ENCODE assay signal across 8 cellular contexts in the genomic region with DNA sequence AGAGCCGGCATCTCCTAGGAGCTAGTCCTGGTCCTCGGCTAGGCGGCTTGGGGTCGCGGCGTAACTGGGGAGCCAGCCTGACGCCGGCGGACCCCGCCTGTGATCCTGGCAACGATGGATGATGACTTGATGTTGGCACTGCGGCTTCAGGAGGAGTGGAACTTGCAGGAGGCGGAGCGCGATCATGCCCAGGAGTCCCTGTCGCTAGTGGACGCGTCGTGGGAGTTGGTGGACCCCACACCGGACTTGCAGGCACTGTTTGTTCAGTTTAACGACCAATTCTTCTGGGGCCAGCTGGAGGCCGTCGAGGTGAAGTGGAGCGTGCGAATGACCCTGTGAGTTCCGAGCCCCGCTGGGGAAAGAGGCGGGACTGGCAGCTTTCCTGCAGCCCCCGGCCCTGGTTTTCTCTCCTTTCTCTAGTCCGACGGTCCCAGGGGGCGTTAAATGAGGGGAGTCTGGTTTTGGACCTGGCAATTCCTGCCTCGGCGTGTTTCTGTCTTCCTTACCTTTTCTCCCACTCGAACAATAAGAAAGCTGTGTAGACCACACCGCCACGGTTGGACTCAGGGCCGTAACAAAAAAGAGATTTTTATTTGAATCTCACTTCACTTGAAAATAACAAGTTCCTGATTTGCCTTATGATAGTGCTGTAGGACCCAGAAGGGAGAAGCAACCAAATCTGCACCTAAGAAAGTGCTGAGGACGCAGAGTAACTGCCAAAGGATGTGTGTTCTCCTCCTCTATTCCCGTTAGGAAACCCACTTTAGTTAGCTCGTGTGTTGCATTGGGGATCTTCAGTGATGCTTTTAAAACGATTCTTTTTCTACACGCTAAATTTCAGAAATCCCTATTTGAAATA. TPM values are rescaled to one million over a fixed set of nuclear protein-coding genes. Genes with fewer than 3 reads are reported as not detected.
A peak's percentile ranks its signal among the peaks of the same experiment; 100 is the strongest.
DNase-seq lines count a peak whose midpoint lies in the region; ATAC-seq, FAIRE-seq and TF ChIP-seq lines count a peak whose summit lies in the region.

A gene with protein sequence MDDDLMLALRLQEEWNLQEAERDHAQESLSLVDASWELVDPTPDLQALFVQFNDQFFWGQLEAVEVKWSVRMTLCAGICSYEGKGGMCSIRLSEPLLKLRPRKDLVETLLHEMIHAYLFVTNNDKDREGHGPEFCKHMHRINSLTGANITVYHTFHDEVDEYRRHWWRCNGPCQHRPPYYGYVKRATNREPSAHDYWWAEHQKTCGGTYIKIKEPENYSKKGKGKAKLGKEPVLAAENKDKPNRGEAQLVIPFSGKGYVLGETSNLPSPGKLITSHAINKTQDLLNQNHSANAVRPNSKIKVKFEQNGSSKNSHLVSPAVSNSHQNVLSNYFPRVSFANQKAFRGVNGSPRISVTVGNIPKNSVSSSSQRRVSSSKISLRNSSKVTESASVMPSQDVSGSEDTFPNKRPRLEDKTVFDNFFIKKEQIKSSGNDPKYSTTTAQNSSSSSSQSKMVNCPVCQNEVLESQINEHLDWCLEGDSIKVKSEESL (plus strand): TSS at position 24 of the 859 bp plus-strand sequence. CDS start 91 bp downstream, at position 115.

- H3K79me2 ChIP-seq in parathyroid adenoma, result peaks cover 29% of the 10 kb centered on the region

- peak within 1 kb of the TSS; percentile 83 for H2AFZ ChIP-seq in parathyroid adenoma

- no peaks in the 10 kb centered on the region for H3K9me3 ChIP-seq in CD4-positive, CD25-positive, alpha-beta regulatory T cell (ENCODE audit: control insufficient read depth in 2 of 2, low read length in 2 of 2)
- H3K9me3 ChIP-seq in parathyroid adenoma (ENCODE audit: control insufficient read depth, low read length), result no peaks in the 10 kb centered on the region

- POLR2A ChIA-PET in activated CD4-positive, alpha-beta memory T cell treated with anti-CD3 and anti-CD28 coated beads, Interleukin-2, amount 10 ng/mL, durations not matched to agents 7 days and 5 days (lab: Charles Lee), result interaction anchor here (0.7 to 6.5 kb wide), 41 partner anchors 7 to 696 kb away, joined by 3 to 64 read pairs (median 4); a partner anchor contains a TSS

- H3K4me2 ChIP-seq in parathyroid adenoma (ENCODE audit: low read length), result peak within 1 kb of the TSS; percentile 97

- H3K27ac ChIP-seq in CD4-positive, CD25-positive, alpha-beta regulatory T cell (ENCODE audit: insufficient read depth, low read length, poor library complexity, severe bottlenecking), result peak within 1 kb of the TSS; percentile 98
- H3K27ac ChIP-seq in parathyroid adenoma, result peak within 1 kb of the TSS; percentile 86

- peaks cover 50% of the 10 kb centered on the region for H3K4me1 ChIP-seq in CD4-positive, CD25-positive, alpha-beta regulatory T cell (ENCODE audit: control insufficient read depth, insufficient read depth, low read length, poor library complexity, severe bottlenecking)
- peaks cover 12% of the 10 kb centered on the region for H3K4me1 ChIP-seq in parathyroid adenoma

- peaks cover 4% of the 10 kb centered on the region for H3K27me3 Mint-ChIP-seq in CD4-positive, CD25-positive, alpha-beta regulatory T cell
- H3K27me3 Mint-ChIP-seq in activated CD4-positive, alpha-beta memory T cell treated with anti-CD3 and anti-CD28 coated beads, Interleukin-2, amount 10 ng/mL, durations not matched to agents 7 days and 5 days, result peaks cover 2% of the 10 kb centered on the region

- no peaks in the 10 kb centered on the region for H3K27me3 ChIP-seq in CD4-positive, CD25-positive, alpha-beta regulatory T cell (ENCODE audit: control insufficient read depth, insufficient read depth, low read length)
- no peaks in the 10 kb centered on the region for H3K27me3 ChIP-seq in parathyroid adenoma (ENCODE audit: control insufficient read depth, insufficient read depth, low read length)

- H3K27ac Mint-ChIP-seq in CD4-positive, CD25-positive, alpha-beta regulatory T cell, result peak within 1 kb of the TSS; percentile 100
- peak within 1 kb of the TSS; percentile 98 for H3K27ac Mint-ChIP-seq in activated CD4-positive, alpha-beta memory T cell treated with anti-CD3 and anti-CD28 coated beads, Interleukin-2, amount 10 ng/mL, durations not matched to agents 7 days and 5 days

- H3K9ac ChIP-seq in parathyroid adenoma, result peak within 1 kb of the TSS; percentile 77

- DNase-seq in CD4-positive, CD25-positive, alpha-beta regulatory T cell, result no peak
- no peak for DNase-seq in activated CD4-positive, alpha-beta memory T cell treated with anti-CD3 and anti-CD28 coated beads, Interleukin-2, amount 10 ng/mL, durations not matched to agents 7 days and 5 days
- DNase-seq in glomerular endothelial cell (ENCODE audit: extremely low read depth, low read depth, low spot score), result no peak
- DNase-seq in RCC 7860 (ENCODE audit: low spot score), result no peak
- no peak for DNase-seq in stimulated activated CD4-positive, alpha-beta T cell treated with anti-CD3 and anti-CD28 coated beads, Interleukin-4, amount 100 ng/mL, for 4 hours

- H3K4me1 Mint-ChIP-seq in CD4-positive, CD25-positive, alpha-beta regulatory T cell, result peaks cover 40 to 75% (median 56%) of the 10 kb centered on the region in 4 donors
- H3K4me1 Mint-ChIP-seq in activated CD4-positive, alpha-beta memory T cell treated with anti-CD3 and anti-CD28 coated beads, Interleukin-2, amount 10 ng/mL, durations not matched to agents 7 days and 5 days, result peaks cover 56% of the 10 kb centered on the region

- no peak for TF ChIP-seq CTCF in parathyroid adenoma (IDR thresholded peaks at IDR 0.05)

- peak within 1 kb of the TSS; percentile 94 for H3K4me3 ChIP-seq in CD4-positive, CD25-positive, alpha-beta regulatory T cell (ENCODE audit: low read depth, low read length)
- peak within 1 kb of the TSS; percentile 99 for H3K4me3 ChIP-seq in parathyroid adenoma (ENCODE audit: low read depth, low read length)

- FAIRE-seq in RCC 7860 (lab: Jason Lieb, UNC), result no peak

- peak in 1 of 2 donors; percentile 2 for ATAC-seq in CD4-positive, CD25-positive, alpha-beta regulatory T cell (ENCODE audit: low read depth in 2 of 2)
- peak; percentile 4 for ATAC-seq in GM19328 (IDR thresholded peaks at IDR 0.05; ENCODE audit: unreplicated experiment)
- ATAC-seq in HG03571 (IDR thresholded peaks at IDR 0.05; ENCODE audit: unreplicated experiment), result peak; percentile 8

- H3K9me3 Mint-ChIP-seq in CD4-positive, CD25-positive, alpha-beta regulatory T cell, result peaks cover 0 to 3% (median 0%) of the 10 kb centered on the region in 7 donors
- H3K9me3 Mint-ChIP-seq in activated CD4-positive, alpha-beta memory T cell treated with anti-CD3 and anti-CD28 coated beads, Interleukin-2, amount 10 ng/mL, durations not matched to agents 7 days and 5 days, result no peaks in the 10 kb centered on the region

- CTCF ChIA-PET in activated CD4-positive, alpha-beta memory T cell treated with anti-CD3 and anti-CD28 coated beads, Interleukin-2, amount 10 ng/mL, durations not matched to agents 7 days and 5 days (lab: Charles Lee), result interaction anchor here (0.7 to 2.8 kb wide), 24 partner anchors 8 to 418 kb away, joined by 3 to 19 read pairs (median 4); a partner anchor contains a TSS

- peak within 1 kb of the TSS; percentile 97 to 100 (median 100) for H3K4me3 Mint-ChIP-seq in CD4-positive, CD25-positive, alpha-beta regulatory T cell
- peak within 1 kb of the TSS; percentile 97 for H3K4me3 Mint-ChIP-seq in activated CD4-positive, alpha-beta memory T cell treated with anti-CD3 and anti-CD28 coated beads, Interleukin-2, amount 10 ng/mL, durations not matched to agents 7 days and 5 days

- peaks cover 30% of the 10 kb centered on the region for H3K36me3 Mint-ChIP-seq in CD4-positive, CD25-positive, alpha-beta regulatory T cell
- H3K36me3 Mint-ChIP-seq in activated CD4-positive, alpha-beta memory T cell treated with anti-CD3 and anti-CD28 coated beads, Interleukin-2, amount 10 ng/mL, durations not matched to agents 7 days and 5 days (ENCODE audit: low read depth), result peaks cover 58% of the 10 kb centered on the region

- peaks cover 8% of the 10 kb centered on the region for H3K36me3 ChIP-seq in CD4-positive, CD25-positive, alpha-beta regulatory T cell (ENCODE audit: control insufficient read depth, insufficient read depth, low read length)
- H3K36me3 ChIP-seq in parathyroid adenoma (ENCODE audit: control insufficient read depth, insufficient read depth, low read length), result no peaks in the 10 kb centered on the region

RNA-seq across cellular contexts. Expression of the gene that starts here (rescaled TPM):
- total RNA-seq in CD4-positive, CD25-positive, alpha-beta regulatory T cell, result 31.3 TPM
- 10 to 100 TPM; 18.5 to 27.3 (median 23.1) TPM for polyA plus RNA-seq in CD4-positive, CD25-positive, alpha-beta regulatory T cell
- total RNA-seq in activated CD4-positive, alpha-beta memory T cell treated with anti-CD3 and anti-CD28 coated beads, Interleukin-2, amount 10 ng/mL, durations not matched to agents 7 days and 5 days, result 10 to 100 TPM; 14.8 to 15.6 TPM
- total RNA-seq in glomerular endothelial cell, result 22.9 and 24.9 TPM in 2 replicates
